ENCODE assay signal across 27 cellular contexts in genomic region chr14:56963381-56963780, GRCh38.
"Had no signal": no experiment of that assay in that cellular context is flagged by ENCODE, and none has a peak within 500 bp of the region (broad histone marks: within the 10 kb centered on the region; RNA-seq: fewer than 3 reads in every experiment).

No MANE protein-coding gene starts in this region.

- ATAC-seq: activated CD4-positive, CD25-positive, alpha-beta regulatory T cell treated with anti-CD3 and anti-CD28 coated beads, Interleukin-2, amount 50 U/mL, for 24 hours; body of pancreas; gastroesophageal sphincter; left cardiac atrium; left ventricle myocardium superior; mucosa of descending colon; right lobe of liver; stimulated activated memory B cell treated with anti-CD40 and anti-IgM and Interleukin-4, amounts not matched to agents 10 μg/mL and 1 μg/mL and 100 μg/mL, for 72 hours; stimulated activated naive CD8-positive, alpha-beta T cell treated with anti-CD3 and anti-CD28 coated beads, Interleukin-15, amount 100 ng/mL, for 72 hours had no signal

- DNase-seq: activated CD4-positive, alpha-beta T cell treated with anti-CD3 and anti-CD28 coated beads for 48 hours; activated CD4-positive, alpha-beta T cell treated with anti-CD3 and anti-CD28 coated beads, Interleukin-2, amount 50 U/mL, for 48 hours; activated CD8-positive, alpha-beta memory T cell treated with anti-CD3 and anti-CD28 coated beads for 24 hours; activated effector memory CD4-positive, alpha-beta T cell treated with anti-CD3 and anti-CD28 coated beads, Interleukin-2, amount 50 U/mL, for 16 hours; activated naive CD4-positive, alpha-beta T cell treated with anti-CD3 and anti-CD28 coated beads for 36 hours; activated naive CD8-positive, alpha-beta T cell treated with anti-CD3 and anti-CD28 coated beads for 36 hours; aorta; body of pancreas; cerebellar nuclear complex; effector memory CD4-positive, alpha-beta T cell; left cardiac atrium; left ventricle myocardium superior; mucosa of descending colon; naive B cell; nephron progenitor cell; ovary; right lobe of liver; small intestine; stimulated activated CD4-positive, alpha-beta T cell treated with anti-CD3 and anti-CD28 coated beads, Interleukin-1b, Interleukin-23, amount 100 ng/mL, for 48 hours; stimulated activated CD4-positive, alpha-beta T cell treated with anti-CD3 and anti-CD28 coated beads, Interleukin-4, amount 100 ng/mL, for 4 hours; stimulated activated CD8-positive, alpha-beta memory T cell treated with anti-CD3 and anti-CD28 coated beads, Interleukin-4, amount 100 ng/mL, for 48 hours; stimulated activated naive CD8-positive, alpha-beta T cell treated with anti-CD3 and anti-CD28 coated beads, Interleukin-15, amount 100 ng/mL, for 72 hours; T-helper 9 cell; WERI-Rb-1 had no signal
